ENCODE assay signal across 9 cellular contexts in genomic region chr1:154557939-154558609, GRCh38. TPM values are rescaled to one million over a fixed set of nuclear protein-coding genes. Genes with fewer than 3 reads are reported as not detected.
A peak's percentile ranks its signal among the peaks of the same experiment; 100 is the strongest.
DNase-seq lines count a peak whose midpoint lies in the region; ATAC-seq and TF ChIP-seq lines count a peak whose summit lies in the region.
"Had no signal": no experiment of that assay in that cellular context is flagged by ENCODE, and none has a peak within 500 bp of the region (broad histone marks: within the 10 kb centered on the region; RNA-seq: fewer than 3 reads in every experiment).

No MANE protein-coding gene starts in this region.

- peak overlapping the region; percentile 49 to 96 (median 90) for H3K27ac ChIP-seq in spleen

- intact Hi-C loops in spleen (cut with DNase I; ENCODE audit: low total_unique reads) = loop anchor here (5.0 kb wide), 1 partner anchor 66 kb away; no protein-coding TSS in a partner anchor

- H3K36me3 ChIP-seq in spleen = peaks cover 13 to 36% (median 29%) of the 10 kb centered on the region in 6 donors

- TF ChIP-seq CTCF in spleen (IDR thresholded peaks at IDR 0.05 in 8 of 11, conservative IDR thresholded peaks at IDR 0.05 in 3 of 11) = no peak

- 0 to 2% (median 0%) methylated on average over 18 to 50 of the region's 50 CpGs for WGBS in spleen, 5 donors

- no peaks in the 10 kb centered on the region for H3K9me3 ChIP-seq in iPS-18c (ENCODE audit: control insufficient read depth, insufficient read depth, low read length)
- H3K9me3 ChIP-seq in spleen = no peaks in the 10 kb centered on the region

- no peaks in the 10 kb centered on the region for H3K27me3 ChIP-seq in spleen (replicated peaks in 1 of 7)

- TF ChIP-seq POLR2A in spleen (IDR thresholded peaks at IDR 0.05) = no peak

- ATAC-seq in HG02588 (IDR thresholded peaks at IDR 0.05; ENCODE audit: unreplicated experiment) = peak; percentile 12

- peak overlapping the region; percentile 74 for H3K4me3 ChIP-seq in iPS-18c (ENCODE audit: insufficient read depth, low read depth, low read length)
- peak overlapping the region; percentile 53 to 98 (median 88) for H3K4me3 ChIP-seq in spleen

- peaks cover 15 to 61% (median 32%) of the 10 kb centered on the region in 6 donors for H3K4me1 ChIP-seq in spleen

- DNase-seq in EH (ENCODE audit: low read depth) (peak; percentile 53), RPMI7951 (ENCODE audit: low read depth) (peak; percentile 13), astrocyte of the hippocampus (ENCODE audit: low read depth, low spot score) (peak; percentile 51), spleen (peak; percentile 96), NCI-H1436 (lab: John Stamatoyannopoulos, UW) (no peak), foreskin melanocyte (no peak)

RNA-seq across cellular contexts. Expression of gene UBE2Q1, which starts 0.4 kb away (rescaled TPM):
- 15.1 and 24.2 TPM in 2 replicates for total RNA-seq in RPMI7951 (2014; rRNA removed; shearing (Covaris generic))
- 100 to 1,000 TPM in 2 of 7 donors, 10 to 100 TPM in 5; 45.0 to 119 (median 95.1) TPM for total RNA-seq in spleen
- 10 to 100 TPM; 25.8 to 40.3 (median 30.0) TPM for polyA plus RNA-seq in spleen

RNA-seq across cellular contexts. Expression of gene CHRNB2, which starts 9.5 kb away (rescaled TPM):
- 0.10 TPM in 1 of 2 replicates, not detected in the other for total RNA-seq in RPMI7951 (2014; rRNA removed; shearing (Covaris generic))
- total RNA-seq in spleen = under 1 TPM in 2 of 7 donors, not detected in 5; 0.18 to 0.32 TPM
- under 1 TPM in 1 of 3 donors, not detected in 2; 0.03 TPM for polyA plus RNA-seq in spleen
- total RNA-seq: T-helper 1 cell treated with Interleukin-12 subunit alpha and Interleukin-12 subunit beta and Interleukin-4 antibody, amounts not matched to agents 30 ng/mL and 1 ng/mL, for 36 hours had no signal

RNA-seq across cellular contexts. Expression of gene ADAR, which starts 49.9 kb away (rescaled TPM):
- 59.1 and 62.2 TPM in 2 replicates for total RNA-seq in RPMI7951 (2014; rRNA removed; shearing (Covaris generic))
- total RNA-seq in spleen = 100 to 1,000 TPM; 218 to 249 (median 229) TPM
- polyA plus RNA-seq in spleen = 10 to 100 TPM; 25.6 to 61.3 (median 29.4) TPM

RNA-seq across cellular contexts. Expression of gene SHE, which starts 55.9 kb away (rescaled TPM):
- not detected in 2 replicates for total RNA-seq in RPMI7951 (2014; rRNA removed; shearing (Covaris generic))
- 10 to 100 TPM; 25.0 to 54.7 (median 35.7) TPM for total RNA-seq in spleen
- 10 to 100 TPM in 2 of 3 donors, 1 to 10 TPM in 1; 8.2 to 20.5 (median 14.0) TPM for polyA plus RNA-seq in spleen
- total RNA-seq: T-helper 1 cell treated with Interleukin-12 subunit alpha and Interleukin-12 subunit beta and Interleukin-4 antibody, amounts not matched to agents 30 ng/mL and 1 ng/mL, for 36 hours had no signal

RNA-seq across cellular contexts. Expression of gene TDRD10, which starts 56.1 kb away (rescaled TPM):
- not detected in 2 replicates for total RNA-seq in RPMI7951 (2014; rRNA removed; shearing (Covaris generic))
- 10 to 100 TPM in 2 of 7 donors, 1 to 10 TPM in 5; 2.4 to 14.0 (median 8.3) TPM for total RNA-seq in spleen
- 10 to 100 TPM in 2 of 3 donors, 1 to 10 TPM in 1; 4.9 to 12.8 (median 12.0) TPM for polyA plus RNA-seq in spleen
- total RNA-seq: T-helper 1 cell treated with Interleukin-12 subunit alpha and Interleukin-12 subunit beta and Interleukin-4 antibody, amounts not matched to agents 30 ng/mL and 1 ng/mL, for 36 hours had no signal

Comparison
In these comparisons a context has a peak if more than half of its experiments do, and no peak if none do; other contexts are left out.
1. DNase-seq: peak in EH (single experiment), RPMI7951 (single experiment), astrocyte of the hippocampus (single experiment) and spleen (single experiment); none in NCI-H1436 (single experiment) and foreskin melanocyte (single experiment).